Comparison of ENCODE assay signal across 8 cellular contexts in genomic region chr1:119582801-119583200, GRCh38.
DNase-seq lines count a peak whose midpoint lies in the region; ATAC-seq lines count a peak whose summit lies in the region.

No MANE protein-coding gene starts in this region.

- H3K36me3 Mint-ChIP-seq in stimulated activated effector memory CD8-positive, alpha-beta T cell treated with anti-CD3 and anti-CD28 coated beads, Interleukin-12 subunit alpha, Interleukin-12 subunit beta, amount 100 ng/mL, for 72 hours: no peaks in the 10 kb centered on the region

- ATAC-seq in HG02943 (IDR thresholded peaks at IDR 0.05; ENCODE audit: low read depth, unreplicated experiment) (peak; percentile 73), GM18498 (IDR thresholded peaks at IDR 0.05; ENCODE audit: unreplicated experiment) (no peak)
- peak; percentile 57 for ATAC-seq in stimulated activated effector memory CD8-positive, alpha-beta T cell treated with anti-CD3 and anti-CD28 coated beads, Interleukin-12 subunit alpha, Interleukin-12 subunit beta, amount 100 ng/mL, for 72 hours

- no peak overlapping the region for H3K4me3 Mint-ChIP-seq in stimulated activated effector memory CD8-positive, alpha-beta T cell treated with anti-CD3 and anti-CD28 coated beads, Interleukin-12 subunit alpha, Interleukin-12 subunit beta, amount 100 ng/mL, for 72 hours

- H3K27ac Mint-ChIP-seq in stimulated activated effector memory CD8-positive, alpha-beta T cell treated with anti-CD3 and anti-CD28 coated beads, Interleukin-12 subunit alpha, Interleukin-12 subunit beta, amount 100 ng/mL, for 72 hours: no peak overlapping the region

- H3K4me1 Mint-ChIP-seq in stimulated activated effector memory CD8-positive, alpha-beta T cell treated with anti-CD3 and anti-CD28 coated beads, Interleukin-12 subunit alpha, Interleukin-12 subunit beta, amount 100 ng/mL, for 72 hours: no peaks in the 10 kb centered on the region

- no peaks in the 10 kb centered on the region for H3K9me3 Mint-ChIP-seq in stimulated activated effector memory CD8-positive, alpha-beta T cell treated with anti-CD3 and anti-CD28 coated beads, Interleukin-12 subunit alpha, Interleukin-12 subunit beta, amount 100 ng/mL, for 72 hours

- peak; percentile 73 for DNase-seq in Daoy (ENCODE audit: low read depth)
- peak; percentile 9 for DNase-seq in NCI-H748 treated with DMSO at 0.1 percent for 48 hours (lab: John Stamatoyannopoulos, UW)
- peak; percentile 23 for DNase-seq in amniotic stem cell (lab: John Stamatoyannopoulos, UW)
- peak; percentile 48 for DNase-seq in iPS DF 19.7 (ENCODE audit: low read depth, low spot score)
- DNase-seq in stimulated activated effector memory CD8-positive, alpha-beta T cell treated with anti-CD3 and anti-CD28 coated beads, Interleukin-12 subunit alpha, Interleukin-12 subunit beta, amount 100 ng/mL, for 72 hours (ENCODE audit: low spot score in 2 of 2): no peak
- no peak for DNase-seq in NK-92 treated with Interleukin-12 subunit alpha and Interleukin-12 subunit beta, amount 100 ng/mL, for 24 hours (lab: John Stamatoyannopoulos, UW)

Comparison
In these comparisons a context has a peak if more than half of its experiments do, and no peak if none do; other contexts are left out.
1. DNase-seq: peak in Daoy (single experiment), NCI-H748 treated with DMSO at 0.1 percent for 48 hours (single experiment), amniotic stem cell (single experiment) and iPS DF 19.7 (single experiment); none in stimulated activated effector memory CD8-positive, alpha-beta T cell treated with anti-CD3 and anti-CD28 coated beads, Interleukin-12 subunit alpha, Interleukin-12 subunit beta, amount 100 ng/mL, for 72 hours (0 of 2) and NK-92 treated with Interleukin-12 subunit alpha and Interleukin-12 subunit beta, amount 100 ng/mL, for 24 hours (single experiment).